ENCODE assay signal across 9 cellular contexts in the genomic region with DNA sequence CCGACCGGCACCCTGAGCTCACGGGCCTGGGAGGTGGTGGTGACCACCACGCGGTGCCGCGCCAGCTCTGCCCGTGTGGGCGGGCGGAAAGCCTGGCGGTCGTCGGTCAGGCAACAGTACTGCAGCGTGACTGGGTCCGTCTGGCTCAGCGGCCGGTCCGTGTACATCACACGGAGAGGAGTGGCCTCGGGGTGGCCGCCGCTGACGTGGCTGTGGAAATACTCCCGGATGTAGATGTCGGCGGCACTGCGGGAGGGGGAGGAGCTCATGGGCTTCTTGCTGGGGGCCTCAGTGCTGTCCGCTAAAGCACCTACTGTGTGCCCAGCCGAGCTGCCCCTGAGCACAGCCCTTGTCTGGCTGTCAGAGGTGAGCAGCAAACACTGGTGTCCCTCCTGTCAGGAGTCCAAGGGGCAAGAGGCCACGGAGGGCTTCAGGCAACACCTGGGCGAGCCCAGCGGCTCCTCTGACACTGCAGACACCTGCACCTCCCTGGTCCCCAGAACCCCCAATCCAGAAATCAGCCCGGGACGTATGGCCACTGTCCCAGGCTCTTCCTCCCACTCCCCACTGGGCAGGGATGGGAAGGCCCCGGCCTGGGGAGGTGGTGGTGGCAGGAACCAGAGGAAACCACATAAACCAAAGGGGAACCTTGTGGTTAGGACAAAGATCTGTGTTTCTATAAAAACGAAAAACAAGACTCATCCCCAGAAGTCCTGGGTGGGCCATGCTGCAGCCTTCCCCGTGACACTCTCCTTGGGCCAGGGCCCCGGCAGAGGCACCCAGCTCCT. TPM values are rescaled to one million over a fixed set of nuclear protein-coding genes. Genes with fewer than 3 reads are reported as not detected.
DNase-seq lines count a peak whose midpoint lies in the region; ATAC-seq and TF ChIP-seq lines count a peak whose summit lies in the region.
"Had no signal": no experiment of that assay in that cellular context is flagged by ENCODE, and none has a peak within 500 bp of the region (broad histone marks: within the 10 kb centered on the region; RNA-seq: fewer than 3 reads in every experiment).

No MANE protein-coding gene starts in this region.

- no peak overlapping the region for H3K9ac ChIP-seq in KMS-11

- no peaks in the 10 kb centered on the region for H3K79me2 ChIP-seq in KMS-11 (ENCODE audit: insufficient read depth, low read depth)

- DNase-seq in A172 (ENCODE audit: low spot score): peak; percentile 35
- peak; percentile 40 for DNase-seq in activated T-cell treated with anti-CD3 and anti-CD28 coated beads, Interleukin-2, amount 50 U/mL, for 4 hours
- DNase-seq in naive B cell: peak; percentile 76
- no peak for DNase-seq in SHP77 treated with DMSO at 0.1 percent for 48 hours (lab: John Stamatoyannopoulos, UW)
- DNase-seq in GOT3 (lab: John Stamatoyannopoulos, UW): no peak

- peak overlapping the region; percentile 92 for H3K4me2 ChIP-seq in KMS-11

- H3K4me3 ChIP-seq in KMS-11 (IDR thresholded peaks at IDR 0.05; ENCODE audit: insufficient read depth, low read depth, low read length): no peak overlapping the region

- no peak for TF ChIP-seq CTCF in KMS-11 (conservative IDR thresholded peaks at IDR 0.05; ENCODE audit: low read depth, low read length)

- H3K27ac ChIP-seq in KMS-11: no peak overlapping the region; the same call in 1 of the 2 replicates
- H3K27ac ChIP-seq: tibial nerve had no signal

- H3K27ac Mint-ChIP-seq in naive B cell: peak overlapping the region; percentile 66 to 92 (median 82)

- H2AFZ ChIP-seq in KMS-11 (ENCODE audit: low read depth): no peak overlapping the region

- H3K36me3 Mint-ChIP-seq in activated T-cell treated with anti-CD3 and anti-CD28 coated beads, Interleukin-2, amount 50 U/mL, for 4 hours (ENCODE audit: insufficient read depth): peaks cover 5% of the 10 kb centered on the region
- H3K36me3 Mint-ChIP-seq in naive B cell: no peaks in the 10 kb centered on the region

- H3K4me1 ChIP-seq in KMS-11 (ENCODE audit: low read depth, poor library complexity, severe bottlenecking): peaks cover 26% of the 10 kb centered on the region

- peak overlapping the region; percentile 60 for H3K4me3 Mint-ChIP-seq in activated T-cell treated with anti-CD3 and anti-CD28 coated beads, Interleukin-2, amount 50 U/mL, for 4 hours
- H3K4me3 Mint-ChIP-seq in naive B cell: peak overlapping the region; percentile 84 to 93 (median 88)

- no peaks in the 10 kb centered on the region for H3K9me3 Mint-ChIP-seq in activated T-cell treated with anti-CD3 and anti-CD28 coated beads, Interleukin-2, amount 50 U/mL, for 4 hours
- H3K9me3 Mint-ChIP-seq in naive B cell: no peaks in the 10 kb centered on the region

- peaks cover 20% of the 10 kb centered on the region for H3K4me1 Mint-ChIP-seq in activated T-cell treated with anti-CD3 and anti-CD28 coated beads, Interleukin-2, amount 50 U/mL, for 4 hours (ENCODE audit: low read depth)
- H3K4me1 Mint-ChIP-seq in naive B cell: peaks cover 20 to 30% (median 22%) of the 10 kb centered on the region in 3 donors

- H3K36me3 ChIP-seq in KMS-11 (ENCODE audit: insufficient read depth): no peaks in the 10 kb centered on the region

- ATAC-seq in GM19467 (IDR thresholded peaks at IDR 0.05; ENCODE audit: unreplicated experiment): peak; percentile 46
- ATAC-seq in activated T-cell treated with anti-CD3 and anti-CD28 coated beads, Interleukin-2, amount 50 U/mL, for 4 hours: peak; percentile 88 to 89
- peak; percentile 79 to 82 for ATAC-seq in naive B cell (ENCODE audit: low read depth in 2 of 2)
- no peak for ATAC-seq in GM18861 (IDR thresholded peaks at IDR 0.05; ENCODE audit: unreplicated experiment)

- H4K20me1 ChIP-seq in KMS-11 (ENCODE audit: insufficient read depth): no peaks in the 10 kb centered on the region

- H3K27me3 Mint-ChIP-seq in activated T-cell treated with anti-CD3 and anti-CD28 coated beads, Interleukin-2, amount 50 U/mL, for 4 hours (ENCODE audit: low read depth): no peaks in the 10 kb centered on the region
- no peaks in the 10 kb centered on the region for H3K27me3 Mint-ChIP-seq in naive B cell

- H3K27me3 ChIP-seq in KMS-11 (ENCODE audit: insufficient read depth, low read depth): peaks cover 15% of the 10 kb centered on the region
- H3K27me3 ChIP-seq: tibial nerve had no signal

RNA-seq across cellular contexts. Expression of gene HELZ2, which starts 6.5 kb away (rescaled TPM):
- total RNA-seq in A172 (2014; rRNA removed; shearing (Covaris generic)): 17.1 and 17.2 TPM in 2 replicates
- total RNA-seq in activated T-cell treated with anti-CD3 and anti-CD28 coated beads, Interleukin-2, amount 50 U/mL, for 4 hours: 10 to 100 TPM in 1 of 3 donors, 1 to 10 TPM in 2; 7.4 to 11.9 (median 7.8) TPM
- 10 to 100 TPM in 3 of 6 donors, 1 to 10 TPM in 3; 2.5 to 11.6 (median 9.3) TPM for polyA plus RNA-seq in naive B cell (ENCODE audit: low read depth in 6 of 6)

RNA-seq across cellular contexts. Expression of gene FNDC11, which starts 13.6 kb away (rescaled TPM):
- 1.8 and 2.9 TPM in 2 replicates for total RNA-seq in A172 (2014; rRNA removed; shearing (Covaris generic))
- total RNA-seq in activated T-cell treated with anti-CD3 and anti-CD28 coated beads, Interleukin-2, amount 50 U/mL, for 4 hours: under 1 TPM; 0.13 to 0.19 (median 0.18) TPM
- 1 to 10 TPM in 5 of 6 donors, under 1 TPM in 1; 0.08 to 5.2 (median 1.8) TPM for polyA plus RNA-seq in naive B cell (ENCODE audit: low read depth in 6 of 6)

RNA-seq across cellular contexts. Expression of gene SRMS, which starts 20.0 kb away (rescaled TPM):
- total RNA-seq in A172 (2014; rRNA removed; shearing (Covaris generic)): not detected in 2 replicates
- total RNA-seq in activated T-cell treated with anti-CD3 and anti-CD28 coated beads, Interleukin-2, amount 50 U/mL, for 4 hours: not detected
- not detected for polyA plus RNA-seq in naive B cell (ENCODE audit: low read depth in 6 of 6)
- total RNA-seq: tibial nerve had no signal

RNA-seq across cellular contexts. Expression of gene PTK6, which starts 30.4 kb away (rescaled TPM):
- 2.0 and 2.4 TPM in 2 replicates for total RNA-seq in A172 (2014; rRNA removed; shearing (Covaris generic))
- total RNA-seq in activated T-cell treated with anti-CD3 and anti-CD28 coated beads, Interleukin-2, amount 50 U/mL, for 4 hours: under 1 TPM; 0.13 to 0.21 (median 0.16) TPM
- polyA plus RNA-seq in naive B cell (ENCODE audit: low read depth in 6 of 6): 1 to 10 TPM in 1 of 6 donors, under 1 TPM in 5; 0.10 to 1.3 (median 0.51) TPM

RNA-seq across cellular contexts. Expression of gene PPDPF, which starts 47.0 kb away (rescaled TPM):
- total RNA-seq in A172 (2014; rRNA removed; shearing (Covaris generic)): 67.4 and 70.6 TPM in 2 replicates
- 100 to 1,000 TPM; 137 to 171 (median 165) TPM for total RNA-seq in activated T-cell treated with anti-CD3 and anti-CD28 coated beads, Interleukin-2, amount 50 U/mL, for 4 hours
- 100 to 1,000 TPM in 1 of 6 donors, 10 to 100 TPM in 5; 40.2 to 132 (median 67.5) TPM for polyA plus RNA-seq in naive B cell (ENCODE audit: low read depth in 6 of 6)

Comparison
In these comparisons a context has a peak if more than half of its experiments do, and no peak if none do; other contexts are left out.
1. DNase-seq: peak in A172 (single experiment), activated T-cell treated with anti-CD3 and anti-CD28 coated beads, Interleukin-2, amount 50 U/mL, for 4 hours (single experiment) and naive B cell (single experiment); none in SHP77 treated with DMSO at 0.1 percent for 48 hours (single experiment) and GOT3 (single experiment).